Comparison of ENCODE assay signal across 31 cellular contexts in the genomic region with DNA sequence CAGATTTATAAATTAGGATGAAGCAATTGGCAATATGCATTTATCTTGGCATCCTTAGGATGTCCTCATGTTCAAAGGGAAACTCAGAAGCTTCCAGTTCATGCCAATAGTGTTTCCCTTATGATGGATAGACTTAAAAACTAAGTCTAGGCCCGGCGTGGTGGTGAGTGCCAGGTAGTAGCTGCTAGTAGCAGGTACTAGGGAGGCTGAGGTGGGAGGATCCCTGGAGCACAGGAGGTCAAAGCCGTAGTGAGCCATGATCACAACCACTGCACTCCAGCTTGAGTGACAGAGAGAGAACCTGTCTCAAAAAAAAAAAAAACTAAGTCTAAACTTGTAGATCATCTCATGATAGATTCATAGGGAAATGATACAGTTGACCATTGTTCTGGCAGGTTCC.
DNase-seq lines count a peak whose midpoint lies in the region; ATAC-seq and TF ChIP-seq lines count a peak whose summit lies in the region.
"Had no signal": no experiment of that assay in that cellular context is flagged by ENCODE, and none has a peak within 500 bp of the region (broad histone marks: within the 10 kb centered on the region; RNA-seq: fewer than 3 reads in every experiment).

No MANE protein-coding gene starts in this region.

- no peak overlapping the region for H3K9ac ChIP-seq in endodermal cell (ENCODE audit: extremely low read depth, low read length, poor library complexity, severe bottlenecking)
- H3K9ac ChIP-seq: BLaER1; BLaER1 treated with 17β-estradiol and CSF1 and Interleukin-3, amounts not matched to agents 10 nM and 100 nM had no signal

- H3K36me3 ChIP-seq in endodermal cell (ENCODE audit: control insufficient read depth, insufficient read depth, low read length) = peaks cover 45% of the 10 kb centered on the region
- H3K36me3 ChIP-seq: BE2C; BLaER1; BLaER1 treated with 17β-estradiol and CSF1 and Interleukin-3, amounts not matched to agents 10 nM and 100 nM had no signal

- TF ChIP-seq CTCF in endodermal cell (conservative IDR thresholded peaks at IDR 0.05) = no peak

- H3K36me3 Mint-ChIP-seq in endodermal cell (ENCODE audit: low read depth) = peaks cover 50% of the 10 kb centered on the region
- H3K36me3 Mint-ChIP-seq in activated naive CD4-positive, alpha-beta T cell treated with anti-CD3 and anti-CD28 coated beads, Interleukin-2, amount 50 U/mL, for 72 hours = no peaks in the 10 kb centered on the region
- H3K36me3 Mint-ChIP-seq: CD14-positive monocyte; CD4-positive, alpha-beta memory T cell; CD4-positive, CD25-positive, alpha-beta regulatory T cell; CD8-positive, alpha-beta memory T cell; CD8-positive, alpha-beta T cell had no signal

- DNase-seq in endodermal cell (no peak), sciatic nerve (ENCODE audit: low spot score) (peak; percentile 45), KBM-7 (no peak)
- no peak for DNase-seq in activated naive CD4-positive, alpha-beta T cell treated with anti-CD3 and anti-CD28 coated beads, Interleukin-2, amount 50 U/mL, for 72 hours (ENCODE audit: low spot score in 2 of 2)
- DNase-seq: 8988T; ACHN; AML-193; BE2C; C1 segment of cervical spinal cord; Caco-2; Calu3; CD4-positive, alpha-beta memory T cell; CD4-positive, alpha-beta T cell; CD4-positive, CD25-positive, alpha-beta regulatory T cell; CD8-positive, alpha-beta memory T cell; CD8-positive, alpha-beta T cell; COR-L47; DMS 273 treated with DMSO at 0.1 percent for 48 hours; DMS153; DMS53; DMS79; DMS79 treated with DMSO at 0.1 percent for 48 hours; DND-41; EL had no signal

- intact Hi-C loops in sciatic nerve (cut with DNase I) = no loop called here

- H3K9me3 ChIP-seq in endodermal cell (ENCODE audit: control insufficient read depth, low read length) = no peaks in the 10 kb centered on the region
- H3K9me3 ChIP-seq: A549; BE2C; BLaER1; BLaER1 treated with 17β-estradiol and CSF1 and Interleukin-3, amounts not matched to agents 10 nM and 100 nM; Caco-2 had no signal

- no peak overlapping the region for H3K27ac ChIP-seq in endodermal cell (ENCODE audit: low read depth, low read length)
- H3K27ac ChIP-seq: 22Rv1; A549; BLaER1; BLaER1 treated with 17β-estradiol and CSF1 and Interleukin-3, amounts not matched to agents 10 nM and 100 nM; C4-2B had no signal

- no peaks in the 10 kb centered on the region for H3K4me1 Mint-ChIP-seq in endodermal cell
- H3K4me1 Mint-ChIP-seq: B cell; CD14-positive monocyte; CD4-positive, alpha-beta memory T cell; CD4-positive, CD25-positive, alpha-beta regulatory T cell; CD8-positive, alpha-beta memory T cell had no signal

- H3K27me3 Mint-ChIP-seq in endodermal cell (ENCODE audit: insufficient read depth) = no peaks in the 10 kb centered on the region
- H3K27me3 Mint-ChIP-seq: B cell; CD4-positive, alpha-beta memory T cell; CD4-positive, alpha-beta T cell; CD4-positive, CD25-positive, alpha-beta regulatory T cell had no signal

- ATAC-seq in sciatic nerve = no peak
- ATAC-seq in activated naive CD4-positive, alpha-beta T cell treated with anti-CD3 and anti-CD28 coated beads, Interleukin-2, amount 50 U/mL, for 72 hours = no peak
- ATAC-seq: A549; CD8-positive, alpha-beta T cell had no signal

- no peaks in the 10 kb centered on the region for H3K9me3 Mint-ChIP-seq in endodermal cell
- H3K9me3 Mint-ChIP-seq in activated naive CD4-positive, alpha-beta T cell treated with anti-CD3 and anti-CD28 coated beads, Interleukin-2, amount 50 U/mL, for 72 hours = no peaks in the 10 kb centered on the region
- H3K9me3 Mint-ChIP-seq: CD14-positive monocyte; CD4-positive, alpha-beta T cell; CD8-positive, alpha-beta memory T cell; CD8-positive, alpha-beta T cell had no signal

- in situ Hi-C loops in KBM-7 (cut with MboI; ENCODE audit: low pct_unique_long_range_greater_than_20kb, low sequenced_read_pairs) = no loop called here

- H3K27me3 ChIP-seq in endodermal cell (ENCODE audit: control insufficient read depth, insufficient read depth, low read length, poor library complexity, severe bottlenecking) = no peaks in the 10 kb centered on the region
- H3K27me3 ChIP-seq: BE2C; BLaER1; BLaER1 treated with 17β-estradiol and CSF1 and Interleukin-3, amounts not matched to agents 10 nM and 100 nM had no signal

- H3K4me3 ChIP-seq in endodermal cell (ENCODE audit: low read length) = no peak overlapping the region
- H3K4me3 ChIP-seq: A549; BLaER1; BLaER1 treated with 17β-estradiol and CSF1 and Interleukin-3, amounts not matched to agents 10 nM and 100 nM had no signal

- no peaks in the 10 kb centered on the region for H3K4me1 ChIP-seq in endodermal cell (ENCODE audit: control insufficient read depth, insufficient read depth, low read length)
- H3K4me1 ChIP-seq: A549; BE2C; BLaER1; BLaER1 treated with 17β-estradiol and CSF1 and Interleukin-3, amounts not matched to agents 10 nM and 100 nM; Caco-2 had no signal

- H3K4me3 Mint-ChIP-seq in endodermal cell = no peak overlapping the region
- H3K4me3 Mint-ChIP-seq: B cell; CD14-positive monocyte; CD4-positive, alpha-beta memory T cell; CD4-positive, alpha-beta T cell; CD4-positive, CD25-positive, alpha-beta regulatory T cell; CD8-positive, alpha-beta memory T cell; CD8-positive, alpha-beta T cell had no signal

- 93 to 98% methylated on average over 3 of the region's 3 CpGs for WGBS in endodermal cell (ENCODE audit: insufficient coverage in 1 of 2, insufficient read length in 1 of 2), 2 experiments

- peak overlapping the region; percentile 57 for H3K27ac Mint-ChIP-seq in endodermal cell
- no peak overlapping the region for H3K27ac Mint-ChIP-seq in activated naive CD4-positive, alpha-beta T cell treated with anti-CD3 and anti-CD28 coated beads, Interleukin-2, amount 50 U/mL, for 72 hours
- H3K27ac Mint-ChIP-seq: CD14-positive monocyte; CD4-positive, alpha-beta memory T cell; CD4-positive, alpha-beta T cell; CD4-positive, CD25-positive, alpha-beta regulatory T cell; CD8-positive, alpha-beta memory T cell; CD8-positive, alpha-beta T cell had no signal
